In the genomic region with DNA sequence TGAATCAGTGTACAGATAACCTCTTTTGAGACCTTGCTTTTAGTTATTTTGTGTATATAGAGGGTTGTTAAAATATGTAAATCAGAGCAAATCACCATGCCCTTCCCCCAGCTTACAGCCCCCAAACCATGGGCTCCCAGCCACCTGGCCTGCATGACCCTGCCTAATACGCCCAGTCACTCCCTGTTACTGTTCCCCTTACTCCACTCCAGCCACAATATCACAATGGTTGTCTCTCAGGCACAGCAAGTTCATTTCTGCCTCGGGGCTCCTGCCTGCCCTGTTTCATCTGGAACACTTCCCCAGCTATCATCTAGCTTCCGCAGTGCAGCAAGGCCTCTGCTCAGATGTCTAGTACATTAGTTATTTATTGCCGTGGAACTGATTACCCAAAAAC, we compare ENCODE assay signal across 10 cellular contexts. TPM values are rescaled to one million over a fixed set of nuclear protein-coding genes. Genes with fewer than 3 reads are reported as not detected.
DNase-seq lines count a peak whose midpoint lies in the region; ATAC-seq and TF ChIP-seq lines count a peak whose summit lies in the region.
"Had no signal": no experiment of that assay in that cellular context is flagged by ENCODE, and none has a peak within 500 bp of the region (broad histone marks: within the 10 kb centered on the region; RNA-seq: fewer than 3 reads in every experiment).

No MANE protein-coding gene starts in this region.

- TF ChIP-seq CTCF in nephron (IDR thresholded peaks at IDR 0.05; ENCODE audit: unreplicated experiment in 3 of 3): no peak

- H3K27ac Mint-ChIP-seq in CD4-positive, alpha-beta memory T cell: peak overlapping the region; percentile 67 to 87 (median 83)
- peak overlapping the region; percentile 89 to 96 for H3K27ac Mint-ChIP-seq in activated naive CD4-positive, alpha-beta T cell treated with anti-CD3 and anti-CD28 coated beads, Interleukin-2, amount 50 U/mL, for 72 hours
- peak overlapping the region; percentile 80 to 93 (median 88) for H3K27ac Mint-ChIP-seq in nephron

- H3K4me3 Mint-ChIP-seq in CD4-positive, alpha-beta memory T cell: no peak overlapping the region
- no peak overlapping the region for H3K4me3 Mint-ChIP-seq in nephron

- no peak overlapping the region for H3K4me3 ChIP-seq in ACC112 (ENCODE audit: low read depth, low read length)
- no peak overlapping the region for H3K4me3 ChIP-seq in CD4-positive, alpha-beta memory T cell (ENCODE audit: low read length in 2 of 2)
- H3K4me3 ChIP-seq: lung had no signal

- peaks cover 0 to 5% (median 0%) of the 10 kb centered on the region in 8 donors for H3K9me3 Mint-ChIP-seq in CD4-positive, alpha-beta memory T cell
- H3K9me3 Mint-ChIP-seq in activated naive CD4-positive, alpha-beta T cell treated with anti-CD3 and anti-CD28 coated beads, Interleukin-2, amount 50 U/mL, for 72 hours: peaks cover 0 to 41% of the 10 kb centered on the region in 2 donors
- H3K9me3 Mint-ChIP-seq in nephron: no peaks in the 10 kb centered on the region

- H3K36me3 ChIP-seq in ACC112 (ENCODE audit: insufficient read depth, low read length): no peaks in the 10 kb centered on the region
- peaks cover 2% of the 10 kb centered on the region for H3K36me3 ChIP-seq in CD4-positive, alpha-beta memory T cell (ENCODE audit: insufficient read depth, low read length)

- CTCF ChIA-PET in CD4-positive, alpha-beta memory T cell (lab: Charles Lee; ENCODE audit: partially characterized antibody): interaction anchor here (1.0 to 1.5 kb wide), 3 partner anchors 18 to 88 kb away, joined by 5 to 7 read pairs (median 6); no protein-coding TSS in a partner anchor

- no peak for ATAC-seq in activated naive CD4-positive, alpha-beta T cell treated with anti-CD3 and anti-CD28 coated beads, Interleukin-2, amount 50 U/mL, for 72 hours
- ATAC-seq in GM18520 (IDR thresholded peaks at IDR 0.05; ENCODE audit: unreplicated experiment): no peak

- H3K4me1 Mint-ChIP-seq in CD4-positive, alpha-beta memory T cell: peaks cover 34 to 72% (median 50%) of the 10 kb centered on the region in 4 donors
- H3K4me1 Mint-ChIP-seq in nephron: peaks cover 35% of the 10 kb centered on the region

- DNase-seq in CD4-positive, alpha-beta memory T cell: no peak
- DNase-seq in activated naive CD4-positive, alpha-beta T cell treated with anti-CD3 and anti-CD28 coated beads, Interleukin-2, amount 50 U/mL, for 72 hours (ENCODE audit: low spot score in 2 of 2): no peak
- DNase-seq in NCI-H1436 treated with DMSO at 0.1 percent for 48 hours (lab: John Stamatoyannopoulos, UW): no peak
- no peak for DNase-seq in NCI-H82 (lab: John Stamatoyannopoulos, UW)
- DNase-seq: cerebellar nuclear complex, hippocampal formation had no signal

- H2AFZ ChIP-seq in ACC112 (ENCODE audit: low read length, unreplicated experiment): no peak overlapping the region

- H3K36me3 Mint-ChIP-seq in CD4-positive, alpha-beta memory T cell: peaks cover 11 to 20% of the 10 kb centered on the region in 2 donors
- peaks cover 15 to 76% of the 10 kb centered on the region in 2 donors for H3K36me3 Mint-ChIP-seq in activated naive CD4-positive, alpha-beta T cell treated with anti-CD3 and anti-CD28 coated beads, Interleukin-2, amount 50 U/mL, for 72 hours
- H3K36me3 Mint-ChIP-seq in nephron (ENCODE audit: low read depth): no peaks in the 10 kb centered on the region

- intact Hi-C loops in CD4-positive, alpha-beta memory T cell (cut with micrococcal nuclease): loop anchor here (10.0 kb wide), 1 partner anchor 1074 kb away; no protein-coding TSS in a partner anchor

- peaks cover 30% of the 10 kb centered on the region for H3K4me1 ChIP-seq in ACC112 (ENCODE audit: control insufficient read depth, insufficient read depth, low read length, unreplicated experiment)
- H3K4me1 ChIP-seq in CD4-positive, alpha-beta memory T cell (ENCODE audit: insufficient read depth, low read length): peaks cover 33% of the 10 kb centered on the region

- POLR2A ChIA-PET in CD4-positive, alpha-beta memory T cell (lab: Charles Lee; ENCODE audit: partially characterized antibody): interaction anchor here (0.6 to 3.0 kb wide), 6 partner anchors 15 to 136 kb away, joined by 3 to 16 read pairs (median 4); no protein-coding TSS in a partner anchor

- peaks cover under 1% of the 10 kb centered on the region for H3K79me2 ChIP-seq in ACC112 (ENCODE audit: control insufficient read depth, insufficient read depth, low read length, unreplicated experiment)

- H3K27me3 Mint-ChIP-seq in CD4-positive, alpha-beta memory T cell: no peaks in the 10 kb centered on the region
- no peaks in the 10 kb centered on the region for H3K27me3 Mint-ChIP-seq in nephron (ENCODE audit: low read depth)

- H3K9me3 ChIP-seq in CD4-positive, alpha-beta memory T cell (ENCODE audit: control insufficient read depth in 1 of 2, low read length in 2 of 2): no peaks in the 10 kb centered on the region

- peak overlapping the region; percentile 91 for H3K27ac ChIP-seq in ACC112 (ENCODE audit: low read depth, low read length)
- no peak overlapping the region for H3K27ac ChIP-seq in CD4-positive, alpha-beta memory T cell (ENCODE audit: low read depth, low read length)

- H3K27me3 ChIP-seq in ACC112 (ENCODE audit: insufficient read depth, low read length): no peaks in the 10 kb centered on the region
- no peaks in the 10 kb centered on the region for H3K27me3 ChIP-seq in CD4-positive, alpha-beta memory T cell (ENCODE audit: insufficient read depth, low read length)

RNA-seq across cellular contexts. Expression of a gene that starts 5.0 kb away (rescaled TPM):
- 10 to 100 TPM; 57.8 to 64.2 TPM for total RNA-seq in CD4-positive, alpha-beta memory T cell
- polyA plus RNA-seq in CD4-positive, alpha-beta memory T cell: 10 to 100 TPM; 65.6 to 88.7 TPM
- 10 to 100 TPM; 58.1 to 82.6 TPM for total RNA-seq in activated naive CD4-positive, alpha-beta T cell treated with anti-CD3 and anti-CD28 coated beads, Interleukin-2, amount 50 U/mL, for 72 hours

RNA-seq across cellular contexts. Expression of a gene that starts 32.6 kb away (rescaled TPM):
- 10 to 100 TPM; 58.3 to 63.7 TPM for total RNA-seq in CD4-positive, alpha-beta memory T cell
- 100 to 1,000 TPM; 149 to 199 TPM for polyA plus RNA-seq in CD4-positive, alpha-beta memory T cell
- 10 to 100 TPM; 70.7 to 81.9 TPM for total RNA-seq in activated naive CD4-positive, alpha-beta T cell treated with anti-CD3 and anti-CD28 coated beads, Interleukin-2, amount 50 U/mL, for 72 hours

RNA-seq across cellular contexts. Expression of a gene that starts 43.0 kb away (rescaled TPM):
- total RNA-seq in CD4-positive, alpha-beta memory T cell: 10 to 100 TPM; 31.1 to 31.3 TPM
- 10 to 100 TPM; 75.7 to 92.4 TPM for polyA plus RNA-seq in CD4-positive, alpha-beta memory T cell
- 10 to 100 TPM; 81.0 to 84.8 TPM for total RNA-seq in activated naive CD4-positive, alpha-beta T cell treated with anti-CD3 and anti-CD28 coated beads, Interleukin-2, amount 50 U/mL, for 72 hours
